8 cellular contexts compared by ENCODE assay signal in the genomic region with DNA sequence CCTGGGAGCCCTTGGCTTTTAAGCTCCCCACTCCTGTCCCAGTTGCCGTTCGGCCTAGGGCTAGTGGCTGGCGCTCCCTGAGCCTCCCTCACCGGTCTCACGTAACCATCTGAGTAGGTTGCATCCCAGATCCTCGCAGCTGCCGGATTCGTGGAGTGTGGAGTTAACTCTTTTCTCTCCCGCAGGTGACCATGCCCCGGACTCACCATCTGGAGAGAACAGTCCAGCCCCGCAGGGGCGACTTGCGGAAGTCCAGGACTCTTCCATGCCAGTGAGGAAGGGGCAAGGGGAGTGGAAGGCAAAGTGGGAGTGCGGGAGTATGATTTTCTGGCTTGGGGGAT. TPM values are rescaled to one million over a fixed set of nuclear protein-coding genes. Genes with fewer than 3 reads are reported as not detected.
DNase-seq lines count a peak whose midpoint lies in the region; ATAC-seq and TF ChIP-seq lines count a peak whose summit lies in the region.

No MANE protein-coding gene starts in this region.

- no CpG with 5 or more reads among the region's 14 CpGs for WGBS in mesendoderm (ENCODE audit: extremely low coverage, insufficient coverage, low lambda C conversion rate)

- H3K79me2 ChIP-seq in KMS-11 (ENCODE audit: insufficient read depth, low read depth) (peaks cover 39% of the 10 kb centered on the region), mesendoderm (ENCODE audit: control insufficient read depth, insufficient read depth, low read length) (peaks cover 26% of the 10 kb centered on the region)

- H3K4ac ChIP-seq in mesendoderm (ENCODE audit: low read depth, low read length) = peak overlapping the region; percentile 74

- no peak overlapping the region for H4K8ac ChIP-seq in mesendoderm (ENCODE audit: low read depth, low read length)

- TF ChIP-seq CTCF in 22Rv1 (IDR thresholded peaks at IDR 0.05) = no peak
- TF ChIP-seq CTCF in KMS-11 (conservative IDR thresholded peaks at IDR 0.05; ENCODE audit: low read depth, low read length) = no peak

- H2BK5ac ChIP-seq in mesendoderm (ENCODE audit: low read length) = peak overlapping the region; percentile 21

- H3K23ac ChIP-seq in mesendoderm (ENCODE audit: low read length) = peak overlapping the region; percentile 89

- DNase-seq in caudate nucleus (lab: John Stamatoyannopoulos, UW) (no peak), mesendoderm (no peak), globus pallidus (ENCODE audit: low spot score) (no peak), NOMO-1 treated with dmso at 0.1 percent for 144 hours (lab: John Stamatoyannopoulos, UW; ENCODE audit: unreplicated experiment) (no peak), epidermal melanocyte (ENCODE audit: insufficient read length, low spot score) (no peak)

- H3K56ac ChIP-seq in mesendoderm (ENCODE audit: low read length) = peak overlapping the region; percentile 95

- H3K27me3 ChIP-seq in KMS-11 (ENCODE audit: insufficient read depth, low read depth) (no peaks in the 10 kb centered on the region), mesendoderm (ENCODE audit: insufficient read depth, low read length, poor library complexity) (no peaks in the 10 kb centered on the region)

- peaks cover 18% of the 10 kb centered on the region for H3K79me1 ChIP-seq in mesendoderm (ENCODE audit: low read length)

- peaks cover 7% of the 10 kb centered on the region for H4K20me1 ChIP-seq in KMS-11 (ENCODE audit: insufficient read depth)

- no peak for ATAC-seq in GM18868 (IDR thresholded peaks at IDR 0.05; ENCODE audit: unreplicated experiment)

- peak overlapping the region; percentile 87 for H3K4me2 ChIP-seq in KMS-11
- peak overlapping the region; percentile 97 for H3K4me2 ChIP-seq in mesendoderm (ENCODE audit: low read length)

- H2AK5ac ChIP-seq in mesendoderm (ENCODE audit: low read length) = peak overlapping the region; percentile 78

- H3K9ac ChIP-seq in KMS-11 = peak overlapping the region; percentile 81
- peak overlapping the region; percentile 83 for H3K9ac ChIP-seq in mesendoderm (ENCODE audit: low read length)

- H3K27ac ChIP-seq in 22Rv1 (peak overlapping the region; percentile 99), KMS-11 (peak overlapping the region; percentile 82), caudate nucleus (ENCODE audit: low read depth, low read length) (peak overlapping the region; percentile 98), mesendoderm (ENCODE audit: low read depth, low read length) (peak overlapping the region; percentile 87)

- H2AFZ ChIP-seq in KMS-11 (ENCODE audit: low read depth) = peak overlapping the region; percentile 55; the same call in 1 of the 2 replicates

- H3K36me3 ChIP-seq in KMS-11 (ENCODE audit: insufficient read depth) = no peaks in the 10 kb centered on the region; the same call in 1 of the 2 replicates
- peaks cover 11% of the 10 kb centered on the region for H3K36me3 ChIP-seq in mesendoderm (ENCODE audit: control insufficient read depth, insufficient read depth, low read length)

- H2BK15ac ChIP-seq in mesendoderm (replicated peaks; ENCODE audit: low read depth) = no peak overlapping the region

- H4K5ac ChIP-seq in mesendoderm (ENCODE audit: low read length) = no peak overlapping the region

- H3K4me3 ChIP-seq in KMS-11 (IDR thresholded peaks at IDR 0.05; ENCODE audit: insufficient read depth, low read depth, low read length) = no peak overlapping the region
- H3K4me3 ChIP-seq in mesendoderm (ENCODE audit: low read length) = peak overlapping the region; percentile 65

- H2BK120ac ChIP-seq in mesendoderm (ENCODE audit: low read depth, low read length) = no peak overlapping the region

- H3K18ac ChIP-seq in mesendoderm (ENCODE audit: low read length) = peak overlapping the region; percentile 44

- H3K4me1 ChIP-seq in KMS-11 (ENCODE audit: low read depth, poor library complexity, severe bottlenecking) (peaks cover 25% of the 10 kb centered on the region), mesendoderm (ENCODE audit: control insufficient read depth, low read depth, low read length) (peaks cover 2% of the 10 kb centered on the region)

RNA-seq across cellular contexts. Expression of a gene that starts 0.9 kb away (rescaled TPM):
- polyA plus RNA-seq in mesendoderm (2013, experiment 1 of 2) = 34.0 TPM
- polyA plus RNA-seq in mesendoderm (2013, experiment 2 of 2) = 34.8 TPM

RNA-seq across cellular contexts. Expression of a gene that starts 3.2 kb away (rescaled TPM):
- 1,253 TPM for polyA plus RNA-seq in mesendoderm (2013, experiment 1 of 2)
- polyA plus RNA-seq in mesendoderm (2013, experiment 2 of 2) = 1,244 TPM

RNA-seq across cellular contexts. Expression of a gene that starts 11.5 kb away (rescaled TPM):
- 9.1 TPM for polyA plus RNA-seq in mesendoderm (2013, experiment 1 of 2)
- 8.7 TPM for polyA plus RNA-seq in mesendoderm (2013, experiment 2 of 2)

RNA-seq across cellular contexts. Expression of a gene that starts 18.5 kb away (rescaled TPM):
- polyA plus RNA-seq in mesendoderm (2013, experiment 1 of 2) = not detected
- polyA plus RNA-seq in mesendoderm (2013, experiment 2 of 2) = not detected

RNA-seq across cellular contexts. Expression of a gene that starts 27.1 kb away (rescaled TPM):
- 87.5 TPM for polyA plus RNA-seq in mesendoderm (2013, experiment 1 of 2)
- 89.2 TPM for polyA plus RNA-seq in mesendoderm (2013, experiment 2 of 2)
